9 cellular contexts compared by ENCODE assay signal in the genomic region with DNA sequence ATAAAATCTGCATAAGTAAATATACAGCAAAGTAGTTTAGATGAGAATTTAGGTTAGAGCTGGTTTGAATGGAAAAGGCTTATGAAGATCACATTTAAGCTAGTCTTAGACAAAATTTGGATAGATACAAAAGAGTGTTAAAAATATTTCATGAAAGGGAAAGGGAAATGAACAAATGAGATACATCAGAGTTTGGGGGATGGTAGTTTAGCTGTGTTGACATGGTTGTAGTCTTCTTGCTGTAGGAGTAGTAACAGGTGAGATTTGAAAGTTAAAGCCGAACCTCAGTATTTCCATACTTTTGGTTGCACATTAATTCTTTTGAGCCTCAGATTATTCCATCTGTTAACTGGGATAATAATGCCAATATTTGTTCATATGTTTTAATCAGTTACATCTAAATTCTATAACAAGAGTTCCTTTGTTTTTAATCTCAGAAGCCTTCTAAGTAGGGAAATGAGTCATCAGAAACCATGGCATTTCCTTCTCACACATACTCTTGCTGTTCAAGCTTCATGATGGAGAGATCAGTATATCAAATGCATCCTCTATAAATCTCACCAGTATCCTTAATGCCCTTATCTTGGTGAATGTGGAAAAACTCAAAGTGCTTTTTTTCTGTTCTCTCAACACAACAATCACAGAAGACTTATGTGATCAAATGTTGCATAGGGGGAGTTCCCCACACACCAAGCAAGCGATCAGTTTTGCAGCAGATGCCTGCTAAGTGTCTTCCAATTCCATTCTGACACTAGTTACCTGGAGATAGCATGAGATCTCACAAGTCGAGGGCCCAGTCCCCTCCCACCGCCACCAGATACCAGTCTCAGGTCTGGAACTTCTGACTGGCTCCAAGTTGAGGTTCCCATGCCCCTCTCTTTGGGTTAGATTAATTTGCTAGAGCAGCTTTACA.
DNase-seq lines count a peak whose midpoint lies in the region; ATAC-seq lines count a peak whose summit lies in the region.
"Had no signal": no experiment of that assay in that cellular context is flagged by ENCODE, and none has a peak within 500 bp of the region (broad histone marks: within the 10 kb centered on the region; RNA-seq: fewer than 3 reads in every experiment).

No MANE protein-coding gene starts in this region.

- H4K12ac ChIP-seq in trophoblast cell (ENCODE audit: low read depth, low read length), result no peak overlapping the region

- H3K14ac ChIP-seq in trophoblast cell (ENCODE audit: low read length), result no peak overlapping the region

- no peak for DNase-seq in activated CD4-positive, CD25-positive, alpha-beta regulatory T cell (lab: John Stamatoyannopoulos, UW)
- no peak for DNase-seq in activated CD4-positive, alpha-beta memory T cell treated with anti-CD3 and anti-CD28 coated beads, Interleukin-2, amount 10 ng/mL, durations not matched to agents 7 days and 5 days
- DNase-seq in pulmonary artery endothelial cell (ENCODE audit: low read depth, low spot score), result peak; percentile 73
- DNase-seq in NCI-H1417 treated with DMSO at 0.1 percent for 48 hours (lab: John Stamatoyannopoulos, UW), result no peak
- DNase-seq in trophoblast cell, result no peak
- no peak for DNase-seq in activated CD8-positive, alpha-beta memory T cell treated with anti-CD3 and anti-CD28 coated beads, Interleukin-2, amount 50 U/mL, for 48 hours
- DNase-seq: upper lobe of right lung had no signal

- no peaks in the 10 kb centered on the region for H3K9me3 Mint-ChIP-seq in activated CD4-positive, alpha-beta memory T cell treated with anti-CD3 and anti-CD28 coated beads, Interleukin-2, amount 10 ng/mL, durations not matched to agents 7 days and 5 days

- H4K91ac ChIP-seq in trophoblast cell (ENCODE audit: low read depth, low read length), result no peak overlapping the region

- H2AFZ ChIP-seq in trophoblast cell (ENCODE audit: insufficient read depth, low read length, poor library complexity), result no peak overlapping the region

- H3K27me3 Mint-ChIP-seq in activated CD4-positive, alpha-beta memory T cell treated with anti-CD3 and anti-CD28 coated beads, Interleukin-2, amount 10 ng/mL, durations not matched to agents 7 days and 5 days, result no peaks in the 10 kb centered on the region

- H3K79me2 ChIP-seq in trophoblast cell (ENCODE audit: control insufficient read depth, insufficient read depth, low read length, poor library complexity), result no peaks in the 10 kb centered on the region

- no peak overlapping the region for H2BK5ac ChIP-seq in trophoblast cell (ENCODE audit: low read depth, low read length, poor library complexity)

- H3K27ac Mint-ChIP-seq in activated CD4-positive, alpha-beta memory T cell treated with anti-CD3 and anti-CD28 coated beads, Interleukin-2, amount 10 ng/mL, durations not matched to agents 7 days and 5 days, result peak overlapping the region; percentile 64

- CTCF ChIA-PET in activated CD4-positive, alpha-beta memory T cell treated with anti-CD3 and anti-CD28 coated beads, Interleukin-2, amount 10 ng/mL, durations not matched to agents 7 days and 5 days (lab: Charles Lee), result interaction anchor here (0.7 to 2.0 kb wide), 2 partner anchors 265 to 669 kb away, joined by 3 to 5 read pairs; no protein-coding TSS in a partner anchor

- no peak overlapping the region for H3K23ac ChIP-seq in trophoblast cell (ENCODE audit: low read length)

- no peaks in the 10 kb centered on the region for H3K9me3 ChIP-seq in trophoblast cell (ENCODE audit: insufficient read depth, low read depth, low read length)
- H3K9me3 ChIP-seq: upper lobe of right lung had no signal

- no peaks in the 10 kb centered on the region for H3K36me3 ChIP-seq in trophoblast cell (ENCODE audit: control insufficient read depth in 1 of 2, insufficient read depth in 2 of 2, low read length in 2 of 2)
- H3K36me3 ChIP-seq: upper lobe of right lung had no signal

- H3K79me1 ChIP-seq in trophoblast cell (ENCODE audit: low read length), result no peaks in the 10 kb centered on the region

- H2BK120ac ChIP-seq in trophoblast cell (ENCODE audit: insufficient read depth, low read length, poor library complexity), result no peak overlapping the region

- ATAC-seq in activated CD4-positive, CD25-positive, alpha-beta regulatory T cell treated with anti-CD3 and anti-CD28 coated beads, Interleukin-2, amount 50 U/mL, for 24 hours, result peak; percentile 64 to 69
- ATAC-seq in HG02885 (IDR thresholded peaks at IDR 0.05; ENCODE audit: poor library complexity, unreplicated experiment), result peak; percentile 80

- no peak overlapping the region for H3K4ac ChIP-seq in trophoblast cell (ENCODE audit: low read depth, low read length)

- H3K27me3 ChIP-seq in trophoblast cell (ENCODE audit: insufficient read depth, low read length), result no peaks in the 10 kb centered on the region
- H3K27me3 ChIP-seq: upper lobe of right lung had no signal

- H2AK5ac ChIP-seq in trophoblast cell (ENCODE audit: low read length), result no peak overlapping the region

- no peak overlapping the region for H2BK12ac ChIP-seq in trophoblast cell (ENCODE audit: low read length)

- no peak overlapping the region for H3K4me2 ChIP-seq in trophoblast cell (ENCODE audit: low read length)

- no peak overlapping the region for H4K8ac ChIP-seq in trophoblast cell (ENCODE audit: low read depth, low read length)

- POLR2A ChIA-PET in activated CD4-positive, alpha-beta memory T cell treated with anti-CD3 and anti-CD28 coated beads, Interleukin-2, amount 10 ng/mL, durations not matched to agents 7 days and 5 days (lab: Charles Lee), result interaction anchor here (1.2 kb wide), 1 partner anchor 9 kb away, joined by 4 read pairs; no protein-coding TSS in a partner anchor

- peaks cover 48% of the 10 kb centered on the region for H3K4me1 Mint-ChIP-seq in activated CD4-positive, alpha-beta memory T cell treated with anti-CD3 and anti-CD28 coated beads, Interleukin-2, amount 10 ng/mL, durations not matched to agents 7 days and 5 days

- no CpG with 5 or more reads among the region's 4 CpGs for WGBS in trophoblast cell (ENCODE audit: extremely low coverage, insufficient coverage, insufficient read length)

- H3K4me3 Mint-ChIP-seq in activated CD4-positive, alpha-beta memory T cell treated with anti-CD3 and anti-CD28 coated beads, Interleukin-2, amount 10 ng/mL, durations not matched to agents 7 days and 5 days, result no peak overlapping the region

- no peaks in the 10 kb centered on the region for H3K36me3 Mint-ChIP-seq in activated CD4-positive, alpha-beta memory T cell treated with anti-CD3 and anti-CD28 coated beads, Interleukin-2, amount 10 ng/mL, durations not matched to agents 7 days and 5 days (ENCODE audit: low read depth)

- no peak overlapping the region for H3K4me3 ChIP-seq in trophoblast cell (ENCODE audit: low read depth, low read length)
- H3K4me3 ChIP-seq: upper lobe of right lung had no signal

- no peak overlapping the region for H3K18ac ChIP-seq in trophoblast cell (ENCODE audit: low read length)

- no peaks in the 10 kb centered on the region for H3K4me1 ChIP-seq in trophoblast cell (ENCODE audit: control insufficient read depth in 1 of 2, insufficient read depth in 2 of 2, low read length in 2 of 2)

- no peak overlapping the region for H3K9ac ChIP-seq in trophoblast cell (ENCODE audit: low read length)

- no peak overlapping the region for H3K27ac ChIP-seq in trophoblast cell (ENCODE audit: low read depth, low read length)
- H3K27ac ChIP-seq: upper lobe of right lung had no signal
